ENCODE assay signal across 8 cellular contexts in genomic region chr15:92903956-92904831, GRCh38. TPM values are rescaled to one million over a fixed set of nuclear protein-coding genes. Genes with fewer than 3 reads are reported as not detected.
DNase-seq lines count a peak whose midpoint lies in the region; ATAC-seq and TF ChIP-seq lines count a peak whose summit lies in the region.

No MANE protein-coding gene starts in this region.

- POLR2A ChIA-PET in naive thymus-derived CD8-positive, alpha-beta T cell (lab: Charles Lee): interaction anchor here (0.6 to 11.6 kb wide), 10 partner anchors 11 to 107 kb away, joined by 3 to 659 read pairs (median 8); no protein-coding TSS in a partner anchor

- peaks cover 76% of the 10 kb centered on the region for H3K36me3 Mint-ChIP-seq in activated T-helper 2 cell treated with anti-CD3 and anti-CD28 coated beads, Interferon-gamma antibody, Interleukin-2, Interleukin-4, amounts not matched to agents 10 μg/mL and 5 μg/mL and 100 μg/mL, durations not matched to agents 14 hours and 24 hours and 36 hours (ENCODE audit: low read depth)
- peaks cover 14 to 46% (median 25%) of the 10 kb centered on the region in 3 donors for H3K36me3 Mint-ChIP-seq in naive thymus-derived CD8-positive, alpha-beta T cell
- peaks cover 46 to 58% of the 10 kb centered on the region in 2 donors for H3K36me3 Mint-ChIP-seq in stimulated activated naive B cell treated with anti-CD40 and anti-IgM and Interleukin-4, amounts not matched to agents 10 μg/mL and 1 μg/mL and 100 μg/mL, for 72 hours

- DNase-seq in EL (peak; percentile 98), H4 (ENCODE audit: low spot score) (peak; percentile 97), LNCaP clone FGC (ENCODE audit: low read depth) (peak; percentile 96), RPMI8226 (peak; percentile 100), fibroblast of mammary gland (ENCODE audit: low read depth) (peak; percentile 98)
- peak; percentile 99 for DNase-seq in activated T-helper 2 cell treated with anti-CD3 and anti-CD28 coated beads, Interferon-gamma antibody, Interleukin-2, Interleukin-4, amounts not matched to agents 10 μg/mL and 5 μg/mL and 100 μg/mL, durations not matched to agents 14 hours and 24 hours and 36 hours (ENCODE audit: low spot score)
- DNase-seq in naive thymus-derived CD8-positive, alpha-beta T cell: peak; percentile 98 to 100 (median 99)
- DNase-seq in stimulated activated naive B cell treated with anti-CD40 and anti-IgM and Interleukin-4, amounts not matched to agents 10 μg/mL and 1 μg/mL and 100 μg/mL, for 72 hours: peak; percentile 99

- TF ChIP-seq CTCF in LNCaP clone FGC (IDR thresholded peaks at IDR 0.05; ENCODE audit: control insufficient read depth, extremely low read depth, insufficient read depth) (no peak), fibroblast of mammary gland (conservative IDR thresholded peaks at IDR 0.05; ENCODE audit: control insufficient read depth, insufficient read depth, low read depth, low read length) (no peak)

- ATAC-seq in naive thymus-derived CD8-positive, alpha-beta T cell: peak; percentile 78 to 85
- peak; percentile 90 for ATAC-seq in stimulated activated naive B cell treated with anti-CD40 and anti-IgM and Interleukin-4, amounts not matched to agents 10 μg/mL and 1 μg/mL and 100 μg/mL, for 72 hours (replicated peaks)

- intact Hi-C loops in activated T-helper 2 cell treated with anti-CD3 and anti-CD28 coated beads, Interferon-gamma antibody, Interleukin-2, Interleukin-4, amounts not matched to agents 10 μg/mL and 5 μg/mL and 100 μg/mL, durations not matched to agents 14 hours and 24 hours and 36 hours (cut with micrococcal nuclease): loop anchor here (1.0 to 2.0 kb wide), 3 partner anchors 15 to 95 kb away; no protein-coding TSS in a partner anchor

- no peaks in the 10 kb centered on the region for H3K27me3 Mint-ChIP-seq in activated T-helper 2 cell treated with anti-CD3 and anti-CD28 coated beads, Interferon-gamma antibody, Interleukin-2, Interleukin-4, amounts not matched to agents 10 μg/mL and 5 μg/mL and 100 μg/mL, durations not matched to agents 14 hours and 24 hours and 36 hours (ENCODE audit: low read depth)
- H3K27me3 Mint-ChIP-seq in naive thymus-derived CD8-positive, alpha-beta T cell: no peaks in the 10 kb centered on the region
- no peaks in the 10 kb centered on the region for H3K27me3 Mint-ChIP-seq in stimulated activated naive B cell treated with anti-CD40 and anti-IgM and Interleukin-4, amounts not matched to agents 10 μg/mL and 1 μg/mL and 100 μg/mL, for 72 hours

- H3K4me3 ChIP-seq in LNCaP clone FGC (ENCODE audit: low read depth, low read length) (peak overlapping the region; percentile 61), fibroblast of mammary gland (ENCODE audit: control insufficient read depth, low read depth, low read length) (peak overlapping the region; percentile 83)

- peak overlapping the region; percentile 94 for H3K4me3 Mint-ChIP-seq in activated T-helper 2 cell treated with anti-CD3 and anti-CD28 coated beads, Interferon-gamma antibody, Interleukin-2, Interleukin-4, amounts not matched to agents 10 μg/mL and 5 μg/mL and 100 μg/mL, durations not matched to agents 14 hours and 24 hours and 36 hours (ENCODE audit: low read depth)
- H3K4me3 Mint-ChIP-seq in naive thymus-derived CD8-positive, alpha-beta T cell: peak overlapping the region; percentile 92 to 100 (median 98)
- peak overlapping the region; percentile 96 to 99 for H3K4me3 Mint-ChIP-seq in stimulated activated naive B cell treated with anti-CD40 and anti-IgM and Interleukin-4, amounts not matched to agents 10 μg/mL and 1 μg/mL and 100 μg/mL, for 72 hours

- H3K4me1 Mint-ChIP-seq in activated T-helper 2 cell treated with anti-CD3 and anti-CD28 coated beads, Interferon-gamma antibody, Interleukin-2, Interleukin-4, amounts not matched to agents 10 μg/mL and 5 μg/mL and 100 μg/mL, durations not matched to agents 14 hours and 24 hours and 36 hours (ENCODE audit: low read depth): peaks cover 57% of the 10 kb centered on the region
- peaks cover 35 to 74% (median 58%) of the 10 kb centered on the region in 4 donors for H3K4me1 Mint-ChIP-seq in naive thymus-derived CD8-positive, alpha-beta T cell
- peaks cover 38 to 63% of the 10 kb centered on the region in 2 donors for H3K4me1 Mint-ChIP-seq in stimulated activated naive B cell treated with anti-CD40 and anti-IgM and Interleukin-4, amounts not matched to agents 10 μg/mL and 1 μg/mL and 100 μg/mL, for 72 hours

- peaks cover 4% of the 10 kb centered on the region for H3K9me3 Mint-ChIP-seq in activated T-helper 2 cell treated with anti-CD3 and anti-CD28 coated beads, Interferon-gamma antibody, Interleukin-2, Interleukin-4, amounts not matched to agents 10 μg/mL and 5 μg/mL and 100 μg/mL, durations not matched to agents 14 hours and 24 hours and 36 hours
- H3K9me3 Mint-ChIP-seq in naive thymus-derived CD8-positive, alpha-beta T cell: peaks cover 0 to 5% (median 0%) of the 10 kb centered on the region in 9 donors
- peaks cover 3% of the 10 kb centered on the region in 2 donors for H3K9me3 Mint-ChIP-seq in stimulated activated naive B cell treated with anti-CD40 and anti-IgM and Interleukin-4, amounts not matched to agents 10 μg/mL and 1 μg/mL and 100 μg/mL, for 72 hours

- peak overlapping the region; percentile 100 for H3K27ac Mint-ChIP-seq in activated T-helper 2 cell treated with anti-CD3 and anti-CD28 coated beads, Interferon-gamma antibody, Interleukin-2, Interleukin-4, amounts not matched to agents 10 μg/mL and 5 μg/mL and 100 μg/mL, durations not matched to agents 14 hours and 24 hours and 36 hours
- peak overlapping the region; percentile 96 to 100 (median 100) for H3K27ac Mint-ChIP-seq in naive thymus-derived CD8-positive, alpha-beta T cell
- peak overlapping the region; percentile 100 for H3K27ac Mint-ChIP-seq in stimulated activated naive B cell treated with anti-CD40 and anti-IgM and Interleukin-4, amounts not matched to agents 10 μg/mL and 1 μg/mL and 100 μg/mL, for 72 hours

RNA-seq across cellular contexts. Expression of gene CHD2, which starts 4.1 kb away (rescaled TPM):
- 19.1 and 41.2 TPM in 2 replicates for total RNA-seq in H4 (2014; rRNA removed; shearing (Covaris generic))
- total RNA-seq in activated T-helper 2 cell treated with anti-CD3 and anti-CD28 coated beads, Interferon-gamma antibody, Interleukin-2, Interleukin-4, amounts not matched to agents 10 μg/mL and 5 μg/mL and 100 μg/mL, durations not matched to agents 14 hours and 24 hours and 36 hours: 105 and 111 TPM in 2 replicates
- 100 to 1,000 TPM; 415 to 427 TPM for total RNA-seq in naive thymus-derived CD8-positive, alpha-beta T cell
- 100 to 1,000 TPM in 1 of 3 donors, 10 to 100 TPM in 2; 53.1 to 101 (median 68.1) TPM for polyA plus RNA-seq in naive thymus-derived CD8-positive, alpha-beta T cell

Comparison
In these comparisons a context has a peak if more than half of its experiments do, and no peak if none do; other contexts are left out.
1. Peak in every context shown above with its lines: DNase-seq, ATAC-seq and H3K4me3 ChIP-seq.